8 cellular contexts compared by ENCODE assay signal in genomic region chr11:9462172-9462799, GRCh38. TPM values are rescaled to one million over a fixed set of nuclear protein-coding genes. Genes with fewer than 3 reads are reported as not detected.
A peak's percentile ranks its signal among the peaks of the same experiment; 100 is the strongest.
DNase-seq lines count a peak whose midpoint lies in the region; ATAC-seq and TF ChIP-seq lines count a peak whose summit lies in the region.

No MANE protein-coding gene starts in this region.

- H3K27me3 Mint-ChIP-seq in activated T-cell treated with anti-CD3 and anti-CD28 coated beads, Interleukin-2, amount 50 U/mL, for 24 hours: no peaks in the 10 kb centered on the region

- no peak for TF ChIP-seq POLR2A in thyroid gland (IDR thresholded peaks at IDR 0.05)

- H3K27ac ChIP-seq in angular gyrus (ENCODE audit: low read depth, low read length) (peak overlapping the region; percentile 93), thyroid gland (peak overlapping the region; percentile 98 to 100 (median 100))

- intact Hi-C loops in thyroid gland (cut with DNase I): no loop called here

- peak overlapping the region; percentile 99 for H3K27ac Mint-ChIP-seq in activated T-cell treated with anti-CD3 and anti-CD28 coated beads, Interleukin-2, amount 50 U/mL, for 24 hours

- DNase-seq in activated T-cell treated with anti-CD3 and anti-CD28 coated beads, Interleukin-2, amount 50 U/mL, for 24 hours: no peak
- DNase-seq in activated T-cell treated with anti-CD3 and anti-CD28 coated beads, Interleukin-2, amount 50 U/mL, for 1 hour: no peak
- DNase-seq in kidney tubule cell (ENCODE audit: low spot score): peak; percentile 56
- no peak for DNase-seq in thyroid gland
- DNase-seq in stimulated activated CD8-positive, alpha-beta memory T cell treated with anti-CD3 and anti-CD28 coated beads, Interleukin-4, amount 100 ng/mL, for 48 hours: no peak

- H3K27me3 ChIP-seq in thyroid gland: no peaks in the 10 kb centered on the region

- no peaks in the 10 kb centered on the region for H3K9me3 ChIP-seq in thyroid gland

- peaks cover 9 to 14% of the 10 kb centered on the region in 2 donors for H3K4me1 ChIP-seq in thyroid gland

- H3K9me3 Mint-ChIP-seq in activated T-cell treated with anti-CD3 and anti-CD28 coated beads, Interleukin-2, amount 50 U/mL, for 24 hours: no peaks in the 10 kb centered on the region

- H3K36me3 Mint-ChIP-seq in activated T-cell treated with anti-CD3 and anti-CD28 coated beads, Interleukin-2, amount 50 U/mL, for 24 hours (ENCODE audit: low read depth): peaks cover 28% of the 10 kb centered on the region

- TF ChIP-seq CTCF in thyroid gland (IDR thresholded peaks at IDR 0.05): no peak

- peak overlapping the region; percentile 97 for H3K4me3 Mint-ChIP-seq in activated T-cell treated with anti-CD3 and anti-CD28 coated beads, Interleukin-2, amount 50 U/mL, for 24 hours

- no peaks in the 10 kb centered on the region for H3K36me3 ChIP-seq in thyroid gland

- ATAC-seq in HG03457 (IDR thresholded peaks at IDR 0.05; ENCODE audit: unreplicated experiment): no peak
- ATAC-seq in GM21390 (IDR thresholded peaks at IDR 0.05; ENCODE audit: unreplicated experiment): no peak

- WGBS in thyroid gland, 2 donors: 85 to 87% methylated on average over 16 of the region's 16 CpGs

- peak overlapping the region in 1 of 3 donors; percentile 66 for H3K4me3 ChIP-seq in thyroid gland (replicated peaks in 1 of 3)

- peaks cover 32% of the 10 kb centered on the region for H3K4me1 Mint-ChIP-seq in activated T-cell treated with anti-CD3 and anti-CD28 coated beads, Interleukin-2, amount 50 U/mL, for 24 hours (ENCODE audit: low read depth)

RNA-seq across cellular contexts. Expression of gene ZNF143, which starts 1.5 kb away (rescaled TPM):
- 10 to 100 TPM; 16.3 to 26.1 (median 21.1) TPM for total RNA-seq in thyroid gland
